1 cellular context compared by ENCODE assay signal in genomic region chr3:136861890-136862610, GRCh38.
TF ChIP-seq lines count a peak whose summit lies in the region.

NCK1 (plus strand) TSS chr3:136862208; CDS start chr3:136928002, 65,794 bp downstream.

TF ChIP-seq in HepG2, 621 proteins besides CTCF, POLR2A, EP300 and RAD21 (continued from another document and continues in another):
- TF ChIP-seq HOMEZ (CRISPR knock-in tag; IDR thresholded peaks at IDR 0.05; ENCODE audit: low read depth): 0 out of 2 replicates have a peak, but pooled peaks have one; percentile 17
- peak; percentile 64; the same call in 1 of the 2 replicates for TF ChIP-seq AKAP8 (CRISPR knock-in tag; IDR thresholded peaks at IDR 0.05)
- peak; percentile 96 for TF ChIP-seq ZNF777 (CRISPR knock-in tag; IDR thresholded peaks at IDR 0.05)
- TF ChIP-seq ZNF709 (CRISPR knock-in tag; IDR thresholded peaks at IDR 0.05): peak; percentile 65; the same call in 1 of the 2 replicates
- TF ChIP-seq ZNF547 (CRISPR knock-in tag; IDR thresholded peaks at IDR 0.05): peak; percentile 96
- peak; percentile 44; the same call in 1 of the 2 replicates for TF ChIP-seq ELF1 (CRISPR knock-in tag; IDR thresholded peaks at IDR 0.05)
- TF ChIP-seq ZNF788 (CRISPR knock-in tag; IDR thresholded peaks at IDR 0.05; ENCODE audit: borderline replicate concordance): peak; percentile 96
- no peak for TF ChIP-seq ZNF549 (CRISPR knock-in tag; IDR thresholded peaks at IDR 0.05)
- no peak for TF ChIP-seq ZBTB49 (CRISPR knock-in tag; IDR thresholded peaks at IDR 0.05; ENCODE audit: borderline replicate concordance)
- TF ChIP-seq ARID3A (IDR thresholded peaks at IDR 0.05; ENCODE audit: low read depth, low read length): no peak
- no peak for TF ChIP-seq CHCHD3 (CRISPR knock-in tag; IDR thresholded peaks at IDR 0.05)
- peak; percentile 42; the same call in 1 of the 2 replicates for TF ChIP-seq MEIS2 (CRISPR knock-in tag; IDR thresholded peaks at IDR 0.05)
- peak; percentile 96 for TF ChIP-seq MAX (IDR thresholded peaks at IDR 0.05)
- TF ChIP-seq ATRX (CRISPR knock-in tag; IDR thresholded peaks at IDR 0.05; ENCODE audit: borderline replicate concordance): no peak
- no peak for TF ChIP-seq DPF2 (CRISPR knock-in tag; IDR thresholded peaks at IDR 0.05; ENCODE audit: borderline replicate concordance, low read depth)
- peak; percentile 92 for TF ChIP-seq MXD3 (CRISPR knock-in tag; IDR thresholded peaks at IDR 0.05)
- peak; percentile 77 for TF ChIP-seq ZNF142 (CRISPR knock-in tag; IDR thresholded peaks at IDR 0.05)
- TF ChIP-seq MBNL3 (CRISPR knock-in tag; conservative IDR thresholded peaks at IDR 0.05): no peak
- peak; percentile 93 for TF ChIP-seq GMEB1 (CRISPR knock-in tag; IDR thresholded peaks at IDR 0.05; ENCODE audit: borderline replicate concordance)
- peak; percentile 43; the same call in 1 of the 2 replicates for TF ChIP-seq ZNF607 (CRISPR knock-in tag; IDR thresholded peaks at IDR 0.05; ENCODE audit: borderline replicate concordance)
- TF ChIP-seq ELF3 (CRISPR knock-in tag; IDR thresholded peaks at IDR 0.05): peak; percentile 62
- peak; percentile 1; the same call in 1 of the 2 replicates for TF ChIP-seq ZNF441 (CRISPR knock-in tag; IDR thresholded peaks at IDR 0.05; ENCODE audit: borderline replicate concordance)
- no peak; the same call in 1 of the 2 replicates for TF ChIP-seq FOXP4 (CRISPR knock-in tag; IDR thresholded peaks at IDR 0.05)
- no peak for TF ChIP-seq ZKSCAN5 (CRISPR knock-in tag; IDR thresholded peaks at IDR 0.05)
- TF ChIP-seq SNAPC4 (CRISPR knock-in tag; IDR thresholded peaks at IDR 0.05): peak; percentile 75; the same call in 1 of the 2 replicates
- TF ChIP-seq ZNF75D (CRISPR knock-in tag; IDR thresholded peaks at IDR 0.05; ENCODE audit: borderline replicate concordance): no peak
- no peak for TF ChIP-seq HMG20A (CRISPR knock-in tag; IDR thresholded peaks at IDR 0.05; ENCODE audit: borderline replicate concordance)
- TF ChIP-seq NCOR1 (IDR thresholded peaks at IDR 0.05; ENCODE audit: borderline replicate concordance, low read length): peak; percentile 14; the same call in 1 of the 2 replicates
- peak; percentile 79 for TF ChIP-seq GZF1 (CRISPR knock-in tag; IDR thresholded peaks at IDR 0.05)
- TF ChIP-seq HIC2 (CRISPR knock-in tag; IDR thresholded peaks at IDR 0.05; ENCODE audit: low read depth): no peak
- peak; percentile 95 for TF ChIP-seq HNRNPLL (IDR thresholded peaks at IDR 0.05; ENCODE audit: low read depth, low read length, poor library complexity, severe bottlenecking)
- TF ChIP-seq YEATS4 (CRISPR knock-in tag; IDR thresholded peaks at IDR 0.05; ENCODE audit: borderline replicate concordance): peak; percentile 97
